Comparison of ENCODE assay signal across 8 cellular contexts in the genomic region with DNA sequence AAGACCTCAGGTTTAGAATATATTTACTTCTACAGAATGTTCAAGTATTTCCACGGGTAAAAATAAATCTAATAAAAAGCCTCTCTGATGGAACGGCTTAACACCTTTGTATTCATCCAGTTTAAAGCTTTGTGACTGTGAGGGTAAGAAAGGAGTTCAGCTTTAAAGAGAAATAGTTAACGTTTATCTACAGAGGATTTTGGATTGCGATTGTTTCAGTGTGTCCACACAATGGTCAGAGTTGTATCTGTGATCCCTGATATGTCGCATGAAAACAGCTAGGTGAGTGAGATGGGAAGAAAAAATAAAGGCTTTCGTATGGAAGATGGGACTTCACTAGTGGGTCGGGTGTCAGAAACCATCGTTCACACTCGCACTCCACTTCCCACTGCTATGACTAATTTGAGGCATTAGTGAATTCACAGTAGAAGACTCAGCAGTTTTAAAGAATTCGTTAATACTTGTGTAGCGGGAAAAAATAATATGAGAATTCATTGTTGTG. TPM values are rescaled to one million over a fixed set of nuclear protein-coding genes. Genes with fewer than 3 reads are reported as not detected.
DNase-seq lines count a peak whose midpoint lies in the region; ATAC-seq and TF ChIP-seq lines count a peak whose summit lies in the region.

No MANE protein-coding gene starts in this region.

- ATAC-seq in CD8-positive, alpha-beta T cell = no peak
- ATAC-seq in GM19328 (IDR thresholded peaks at IDR 0.05; ENCODE audit: unreplicated experiment) (no peak), GM19397 (IDR thresholded peaks at IDR 0.05; ENCODE audit: unreplicated experiment) (no peak), HG03439 (IDR thresholded peaks at IDR 0.05; ENCODE audit: unreplicated experiment) (no peak)

- intact Hi-C loops in CD8-positive, alpha-beta T cell (cut with DNase I, micrococcal nuclease) = loop anchor here (2.0 to 5.0 kb wide), 4 partner anchors 51 to 846 kb away; partner anchors contain the start of genes SNX19 (in 1 of the 2) and ZBTB44 (in 1 of the 2)
- intact Hi-C loops in ascending aorta (cut with DNase I) = no loop called here

- POLR2A ChIA-PET in CD8-positive, alpha-beta T cell (lab: Charles Lee) = interaction anchor here (1.0 to 2.5 kb wide), 3 partner anchors 48 to 69 kb away, joined by 3 to 25 read pairs (median 4); partner anchors contain the start of gene PRDM10

- H3K4me3 Mint-ChIP-seq in CD8-positive, alpha-beta T cell = peak overlapping the region; percentile 86

- peaks cover 17% of the 10 kb centered on the region for H3K4me1 ChIP-seq in CD8-positive, alpha-beta T cell (ENCODE audit: insufficient read depth, low read length)
- H3K4me1 ChIP-seq in ascending aorta (peaks cover 11 to 12% of the 10 kb centered on the region in 2 donors), suprapubic skin (peaks cover 41% of the 10 kb centered on the region)

- no peak overlapping the region for H3K27ac Mint-ChIP-seq in CD8-positive, alpha-beta T cell

- peaks cover 2% of the 10 kb centered on the region for H3K36me3 Mint-ChIP-seq in CD8-positive, alpha-beta T cell

- H3K9me3 Mint-ChIP-seq in CD8-positive, alpha-beta T cell = no peaks in the 10 kb centered on the region

- WGBS in suprapubic skin = 13% methylated on average over 11 of the region's 11 CpGs

- no peak for TF ChIP-seq EP300 in suprapubic skin (IDR thresholded peaks at IDR 0.05)

- H3K4me3 ChIP-seq in CD8-positive, alpha-beta T cell (ENCODE audit: low read depth, low read length) = no peak overlapping the region
- H3K4me3 ChIP-seq in ascending aorta (peak overlapping the region; percentile 87 to 96), suprapubic skin (peak overlapping the region; percentile 70)

- H3K27me3 ChIP-seq in CD8-positive, alpha-beta T cell (ENCODE audit: insufficient read depth, low read length) = no peaks in the 10 kb centered on the region
- H3K27me3 ChIP-seq in ascending aorta (no peaks in the 10 kb centered on the region), suprapubic skin (no peaks in the 10 kb centered on the region)

- peak in 1 of 7 experiments; percentile 17 for DNase-seq in CD8-positive, alpha-beta T cell
- peak; percentile 74 for DNase-seq in KG1 (lab: John Stamatoyannopoulos, UW)
- DNase-seq in ascending aorta (ENCODE audit: low spot score in 2 of 2) = no peak
- peak; percentile 50 for DNase-seq in kidney tubule cell (ENCODE audit: low spot score)
- DNase-seq in suprapubic skin (ENCODE audit: low spot score in 2 of 2) = no peak

- H3K27me3 Mint-ChIP-seq in CD8-positive, alpha-beta T cell (ENCODE audit: low read depth) = no peaks in the 10 kb centered on the region

- H3K36me3 ChIP-seq in CD8-positive, alpha-beta T cell (ENCODE audit: insufficient read depth, low read length) = no peaks in the 10 kb centered on the region
- no peaks in the 10 kb centered on the region for H3K36me3 ChIP-seq in ascending aorta
- H3K36me3 ChIP-seq in suprapubic skin = no peaks in the 10 kb centered on the region

- TF ChIP-seq CTCF in CD8-positive, alpha-beta T cell (IDR thresholded peaks at IDR 0.05) = no peak
- no peak for TF ChIP-seq CTCF in ascending aorta (IDR thresholded peaks at IDR 0.05)
- TF ChIP-seq CTCF in suprapubic skin (IDR thresholded peaks at IDR 0.05) = no peak

- peaks cover 23% of the 10 kb centered on the region for H3K4me1 Mint-ChIP-seq in CD8-positive, alpha-beta T cell (ENCODE audit: low read depth)

- H3K27ac ChIP-seq in CD8-positive, alpha-beta T cell (ENCODE audit: low read depth, low read length) = no peak overlapping the region
- H3K27ac ChIP-seq in ascending aorta (peak overlapping the region; percentile 91 to 98), suprapubic skin (peak overlapping the region; percentile 91)

- CTCF ChIA-PET in CD8-positive, alpha-beta T cell (lab: Charles Lee) = interaction anchor here (1.0 to 2.2 kb wide), 6 partner anchors 61 to 145 kb away, joined by 3 to 9 read pairs (median 4); partner anchors contain the start of gene PRDM10

- no peaks in the 10 kb centered on the region for H3K9me3 ChIP-seq in CD8-positive, alpha-beta T cell (ENCODE audit: low read length)
- no peaks in the 10 kb centered on the region for H3K9me3 ChIP-seq in ascending aorta
- no peaks in the 10 kb centered on the region for H3K9me3 ChIP-seq in suprapubic skin

- TF ChIP-seq POLR2A in suprapubic skin (IDR thresholded peaks at IDR 0.05) = no peak

RNA-seq across cellular contexts. Expression of gene APLP2, which starts 1.6 kb away (rescaled TPM):
- total RNA-seq in CD8-positive, alpha-beta T cell = 10 to 100 TPM; 23.2 to 24.7 TPM
- total RNA-seq in ascending aorta (216 TPM), suprapubic skin (100 to 1,000 TPM; 150 to 237 (median 174) TPM)

Comparison
In these comparisons a context has a peak if more than half of its experiments do, and no peak if none do; other contexts are left out.
1. DNase-seq: peak in KG1 (single experiment) and kidney tubule cell (single experiment); none in ascending aorta (0 of 2) and suprapubic skin (0 of 2).